ENCODE assay signal across 9 cellular contexts in genomic region chr16:70703835-70704381, GRCh38. TPM values are rescaled to one million over a fixed set of nuclear protein-coding genes. Genes with fewer than 3 reads are reported as not detected.
DNase-seq lines count a peak whose midpoint lies in the region; TF ChIP-seq lines count a peak whose summit lies in the region.
"Had no signal": no experiment of that assay in that cellular context is flagged by ENCODE, and none has a peak within 500 bp of the region (broad histone marks: within the 10 kb centered on the region; RNA-seq: fewer than 3 reads in every experiment).

No MANE protein-coding gene starts in this region.

- H3K27me3 ChIP-seq in right atrium auricular region (no peaks in the 10 kb centered on the region), hepatocyte (no peaks in the 10 kb centered on the region), vagina (no peaks in the 10 kb centered on the region)

- H3K36me3 Mint-ChIP-seq in progenitor cell of endocrine pancreas (ENCODE audit: insufficient read depth): peaks cover 3% of the 10 kb centered on the region

- H3K9me3 ChIP-seq in right atrium auricular region (no peaks in the 10 kb centered on the region), hepatocyte (ENCODE audit: low read depth) (no peaks in the 10 kb centered on the region), vagina (no peaks in the 10 kb centered on the region)

- peaks cover 0 to 76% of the 10 kb centered on the region in 2 donors for H3K4me1 ChIP-seq in right atrium auricular region
- peaks cover 27% of the 10 kb centered on the region for H3K4me1 ChIP-seq in hepatocyte (ENCODE audit: insufficient read depth)
- H3K4me1 ChIP-seq in vagina: peaks cover 93% of the 10 kb centered on the region

- intact Hi-C loops in cardiac septum (cut with DNase I): no loop called here
- intact Hi-C loops in vagina (cut with DNase I): no loop called here

- WGBS in hepatocyte (ENCODE audit: low lambda C conversion rate, missing lambda C conversion rate): 92% methylated on average over 6 of the region's 6 CpGs

- H3K27ac Mint-ChIP-seq in progenitor cell of endocrine pancreas: peak overlapping the region; percentile 64

- no peaks in the 10 kb centered on the region for H3K36me3 ChIP-seq in right atrium auricular region
- H3K36me3 ChIP-seq in hepatocyte (replicated peaks; ENCODE audit: insufficient read depth, low read depth): no peaks in the 10 kb centered on the region
- H3K36me3 ChIP-seq in vagina: no peaks in the 10 kb centered on the region

- no peak for TF ChIP-seq POLR2A in vagina (IDR thresholded peaks at IDR 0.05)

- H4K20me1 ChIP-seq in hepatocyte (ENCODE audit: insufficient read depth, poor library complexity, severe bottlenecking): no peaks in the 10 kb centered on the region

- DNase-seq in right atrium auricular region (ENCODE audit: low spot score): no peak
- DNase-seq in cardiac septum (ENCODE audit: low spot score): no peak
- no peak for DNase-seq in hepatocyte (ENCODE audit: low spot score)
- DNase-seq in progenitor cell of endocrine pancreas (ENCODE audit: low spot score, unreplicated experiment): no peak
- DNase-seq in vagina (ENCODE audit: extremely low spot score in 2 of 2): no peak
- DNase-seq in NK-92 (lab: John Stamatoyannopoulos, UW; ENCODE audit: unreplicated experiment): no peak
- DNase-seq in DMS153 treated with DMSO at 0.1 percent for 48 hours (lab: John Stamatoyannopoulos, UW; ENCODE audit: unreplicated experiment): no peak
- DNase-seq in dedifferentiated amniotic fluid mesenchymal stem cell (ENCODE audit: extremely low spot score): no peak
- DNase-seq: AML-193 had no signal

- H3K4me3 Mint-ChIP-seq in progenitor cell of endocrine pancreas (ENCODE audit: low read depth): no peak overlapping the region

- no peaks in the 10 kb centered on the region for H3K9me3 Mint-ChIP-seq in progenitor cell of endocrine pancreas (ENCODE audit: low read depth)

- no peak overlapping the region for H2AFZ ChIP-seq in hepatocyte

- peak overlapping the region; percentile 83 to 85 for H3K27ac ChIP-seq in right atrium auricular region
- peak overlapping the region; percentile 94 for H3K27ac ChIP-seq in hepatocyte
- H3K27ac ChIP-seq in vagina: peak overlapping the region; percentile 94

- TF ChIP-seq CTCF in right atrium auricular region (IDR thresholded peaks at IDR 0.05) (no peak), hepatocyte (IDR thresholded peaks at IDR 0.05; ENCODE audit: poor library complexity) (no peak), progenitor cell of endocrine pancreas (IDR thresholded peaks at IDR 0.05; ENCODE audit: unreplicated experiment) (no peak), vagina (IDR thresholded peaks at IDR 0.05) (no peak)

- H3K4me2 ChIP-seq in hepatocyte: no peak overlapping the region

- no peaks in the 10 kb centered on the region for H3K79me2 ChIP-seq in hepatocyte

- H3K9me2 ChIP-seq in hepatocyte (replicated peaks; ENCODE audit: insufficient read depth): no peaks in the 10 kb centered on the region

- H3K4me3 ChIP-seq in right atrium auricular region (no peak overlapping the region), hepatocyte (no peak overlapping the region), vagina (no peak overlapping the region)

- peaks cover 11% of the 10 kb centered on the region for H3K4me1 Mint-ChIP-seq in progenitor cell of endocrine pancreas (ENCODE audit: low read depth)

- no peaks in the 10 kb centered on the region for H3K27me3 Mint-ChIP-seq in progenitor cell of endocrine pancreas

RNA-seq across cellular contexts. Expression of gene MTSS2, which starts 18.1 kb away (rescaled TPM):
- total RNA-seq in right atrium auricular region (10 to 100 TPM; 35.3 to 44.7 TPM), cardiac septum (63.4 TPM), hepatocyte (16.1 and 19.6 TPM in 2 replicates), progenitor cell of endocrine pancreas (55.0 and 57.1 TPM in 2 replicates), vagina (102 TPM)
- 10.4 and 16.5 TPM in 2 replicates for polyA plus RNA-seq in hepatocyte

RNA-seq across cellular contexts. Expression of gene IL34, which starts 57.5 kb away (rescaled TPM):
- total RNA-seq in right atrium auricular region (1 to 10 TPM in 1 of 2 donors, under 1 TPM in 1; 0.39 to 2.2 TPM), cardiac septum (1.2 TPM), hepatocyte (2.2 TPM in 2 replicates), progenitor cell of endocrine pancreas (not detected in 2 replicates), vagina (6.1 TPM)
- 0.48 and 2.6 TPM in 2 replicates for polyA plus RNA-seq in hepatocyte
